Comparison of ENCODE assay signal across 19 cellular contexts in the genomic region with DNA sequence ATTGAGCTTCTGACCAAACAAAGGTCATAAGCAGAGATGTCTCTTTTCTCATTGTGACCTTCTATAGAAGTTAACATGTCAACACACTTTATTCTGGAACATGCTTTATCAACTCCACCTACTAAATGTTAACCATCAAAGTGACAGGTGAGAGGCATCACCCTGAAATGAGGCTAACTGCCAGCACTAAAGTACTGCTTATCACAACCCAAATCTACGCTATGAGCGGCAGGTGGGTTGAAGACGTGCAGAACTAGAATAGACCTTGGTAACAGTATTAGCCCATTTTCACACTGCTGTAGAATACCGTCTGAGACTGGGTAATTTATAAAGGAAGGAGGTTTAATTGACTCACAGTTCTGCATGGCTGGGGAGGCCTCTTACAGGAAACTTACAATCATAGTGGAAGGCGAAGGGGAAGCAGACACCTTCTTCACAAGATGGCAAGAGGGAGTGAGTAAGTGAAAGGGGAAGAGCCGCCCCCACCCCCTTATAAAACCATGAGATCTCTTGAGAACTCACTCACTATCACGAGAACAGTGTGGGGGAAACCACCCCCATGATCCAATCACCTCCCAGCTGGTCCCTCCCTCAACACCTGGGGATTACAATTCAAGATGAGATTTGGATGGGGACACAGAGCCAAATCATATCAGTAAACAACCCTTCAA.
"Had no signal": no experiment of that assay in that cellular context is flagged by ENCODE, and none has a peak within 500 bp of the region (broad histone marks: within the 10 kb centered on the region; RNA-seq: fewer than 3 reads in every experiment).

No MANE protein-coding gene starts in this region.

- H3K4me1 Mint-ChIP-seq: stimulated activated naive CD8-positive, alpha-beta T cell treated with anti-CD3 and anti-CD28 coated beads, Interleukin-15, amount 100 ng/mL, for 72 hours had no signal

- H3K4me3 Mint-ChIP-seq: natural killer cell treated with Interleukin-12 subunit alpha and Interleukin-12 subunit beta and Interleukin-15 and Interleukin-18, amount 100 ng/mL, for 72 hours; stimulated activated naive B cell treated with anti-CD40 and anti-IgM and Interleukin-4, amounts not matched to agents 10 μg/mL and 1 μg/mL and 100 μg/mL, for 72 hours; stimulated activated naive CD8-positive, alpha-beta T cell treated with anti-CD3 and anti-CD28 coated beads, Interleukin-15, amount 100 ng/mL, for 72 hours had no signal

- H3K36me3 Mint-ChIP-seq: natural killer cell treated with Interleukin-12 subunit alpha and Interleukin-12 subunit beta and Interleukin-15 and Interleukin-18, amount 100 ng/mL, for 72 hours; stimulated activated naive B cell treated with anti-CD40 and anti-IgM and Interleukin-4, amounts not matched to agents 10 μg/mL and 1 μg/mL and 100 μg/mL, for 72 hours had no signal

- ATAC-seq: gastroesophageal sphincter; left cardiac atrium; left ventricle myocardium superior; natural killer cell treated with Interleukin-12 subunit alpha and Interleukin-12 subunit beta and Interleukin-15 and Interleukin-18, amount 100 ng/mL, for 72 hours; psoas muscle; stimulated activated naive B cell treated with anti-CD40 and anti-IgM and Interleukin-4, amounts not matched to agents 10 μg/mL and 1 μg/mL and 100 μg/mL, for 72 hours; stimulated activated naive CD8-positive, alpha-beta T cell treated with anti-CD3 and anti-CD28 coated beads, Interleukin-15, amount 100 ng/mL, for 72 hours; upper lobe of right lung had no signal

- H3K9me3 Mint-ChIP-seq: natural killer cell treated with Interleukin-12 subunit alpha and Interleukin-12 subunit beta and Interleukin-15 and Interleukin-18, amount 100 ng/mL, for 72 hours; stimulated activated naive CD8-positive, alpha-beta T cell treated with anti-CD3 and anti-CD28 coated beads, Interleukin-15, amount 100 ng/mL, for 72 hours had no signal

- H3K27me3 Mint-ChIP-seq: natural killer cell treated with Interleukin-12 subunit alpha and Interleukin-12 subunit beta and Interleukin-15 and Interleukin-18, amount 100 ng/mL, for 72 hours; stimulated activated naive B cell treated with anti-CD40 and anti-IgM and Interleukin-4, amounts not matched to agents 10 μg/mL and 1 μg/mL and 100 μg/mL, for 72 hours; stimulated activated naive CD8-positive, alpha-beta T cell treated with anti-CD3 and anti-CD28 coated beads, Interleukin-15, amount 100 ng/mL, for 72 hours had no signal

- DNase-seq: dermis blood vessel endothelial cell; esophagus squamous epithelium; foreskin fibroblast; glutamatergic neuron; kidney; left cardiac atrium; left ventricle myocardium superior; mesenchymal stem cell; midbrain; psoas muscle; sigmoid colon; stimulated activated CD4-positive, alpha-beta T cell treated with anti-CD3 and anti-CD28 coated beads, Interleukin-2, amount 100 ng/mL, for 24 hours; stimulated activated CD4-positive, alpha-beta T cell treated with anti-CD3 and anti-CD28 coated beads, Interleukin-4, amount 100 ng/mL, for 4 hours; stimulated activated naive B cell treated with anti-CD40 and anti-IgM and Interleukin-4, amounts not matched to agents 10 μg/mL and 1 μg/mL and 100 μg/mL, for 72 hours; stimulated activated naive CD8-positive, alpha-beta T cell treated with anti-CD3 and anti-CD28 coated beads, Interleukin-15, amount 100 ng/mL, for 72 hours; testis; upper lobe of right lung had no signal
